In genomic region chr3:36165509-36165908, GRCh38 we compare ENCODE assay signal across 16 cellular contexts.
DNase-seq lines count a peak whose midpoint lies in the region; ATAC-seq, FAIRE-seq and TF ChIP-seq lines count a peak whose summit lies in the region.
"Had no signal": no experiment of that assay in that cellular context is flagged by ENCODE, and none has a peak within 500 bp of the region (broad histone marks: within the 10 kb centered on the region; RNA-seq: fewer than 3 reads in every experiment).

No MANE protein-coding gene starts in this region.

- H2BK15ac ChIP-seq in IMR-90 (ENCODE audit: low read depth, low read length), result no peak overlapping the region

- no peak overlapping the region for H2AK9ac ChIP-seq in IMR-90 (replicated peaks; ENCODE audit: low read depth, low read length, poor library complexity)

- intact Hi-C loops in IMR-90 (cut with micrococcal nuclease), result no loop called here

- H2BK120ac ChIP-seq in IMR-90 (ENCODE audit: low read depth, low read length), result no peak overlapping the region

- H3F3A ChIP-seq in SK-N-SH (replicated peaks; ENCODE audit: insufficient read depth), result peaks cover 9% of the 10 kb centered on the region

- dilution Hi-C loops in IMR-90 (cut with HindIII; ENCODE audit: low sequenced_read_pairs, unreplicated experiment), result no loop called here

- H3K56ac ChIP-seq in IMR-90 (ENCODE audit: extremely low read depth, insufficient read depth, low read length), result no peak overlapping the region

- H3K4me3 ChIP-seq in SK-N-SH (ENCODE audit: low read depth in 2 of 2, low read length in 1 of 2) (no peak overlapping the region), IMR-90 (ENCODE audit: insufficient read depth, low read depth, low read length) (no peak overlapping the region)
- H3K4me3 ChIP-seq: BLaER1, GM12878, HAP-1 had no signal

- H2BK5ac ChIP-seq in IMR-90 (ENCODE audit: low read depth, low read length, poor library complexity, severe bottlenecking), result no peak overlapping the region

- H3K14ac ChIP-seq in IMR-90 (replicated peaks; ENCODE audit: low read depth, low read length), result no peak overlapping the region

- ATAC-seq in SK-N-SH treated with all-trans-retinoic acid at 6 μM for 48 hours (no peak), IMR-90 (ENCODE audit: low read depth) (no peak), foreskin keratinocyte (no peak), GM21526 (IDR thresholded peaks at IDR 0.05; ENCODE audit: low FRiP score, unreplicated experiment) (no peak)
- ATAC-seq: GM12878 had no signal

- no peaks in the 10 kb centered on the region for H3K79me1 ChIP-seq in IMR-90 (ENCODE audit: low read depth in 1 of 2, low read length in 2 of 2)

- H3K27me3 ChIP-seq in SK-N-SH (ENCODE audit: insufficient read depth), result no peaks in the 10 kb centered on the region
- H3K27me3 ChIP-seq in IMR-90 (ENCODE audit: control insufficient read depth, insufficient read depth, low read length), result no peaks in the 10 kb centered on the region
- H3K27me3 ChIP-seq in foreskin keratinocyte, result no peaks in the 10 kb centered on the region
- H3K27me3 ChIP-seq: BLaER1 had no signal

- H4K8ac ChIP-seq in IMR-90 (ENCODE audit: low read depth in 2 of 2, low read length in 2 of 2), result no peak overlapping the region

- H3K18ac ChIP-seq in IMR-90 (ENCODE audit: low read depth, low read length), result no peak overlapping the region

- H3K9me3 ChIP-seq in SK-N-SH (no peaks in the 10 kb centered on the region), IMR-90 (ENCODE audit: control insufficient read depth, insufficient read depth, low read length) (peaks cover 8% of the 10 kb centered on the region; the same call in 1 of the 2 replicates)
- H3K9me3 ChIP-seq: BLaER1, HAP-1 had no signal

- H3K9me1 ChIP-seq in IMR-90 (ENCODE audit: insufficient read depth, low read length), result no peaks in the 10 kb centered on the region

- H3K9ac ChIP-seq in SK-N-SH, result no peak overlapping the region
- no peak overlapping the region for H3K9ac ChIP-seq in IMR-90 (ENCODE audit: low read depth, low read length)
- H3K9ac ChIP-seq: BLaER1 had no signal

- H3K23ac ChIP-seq in IMR-90 (ENCODE audit: low read depth, low read length), result no peak overlapping the region

- H3K36me3 ChIP-seq in SK-N-SH (replicated peaks in 1 of 2; ENCODE audit: control insufficient read depth in 1 of 2, insufficient read depth in 2 of 2, low read length in 1 of 2), result no peaks in the 10 kb centered on the region
- no peaks in the 10 kb centered on the region for H3K36me3 ChIP-seq in IMR-90 (ENCODE audit: control insufficient read depth, insufficient read depth, low read length)
- H3K36me3 ChIP-seq: BLaER1, HAP-1 had no signal

- H2AK5ac ChIP-seq in IMR-90 (ENCODE audit: low read depth, low read length), result no peak overlapping the region

- H2BK20ac ChIP-seq in IMR-90 (ENCODE audit: low read depth, low read length), result no peak overlapping the region

- TF ChIP-seq POLR2A in IMR-90 (IDR thresholded peaks at IDR 0.05; ENCODE audit: low read depth, low read length), result no peak

- peak; percentile 4 for FAIRE-seq in RCC 7860 (lab: Jason Lieb, UNC)
- FAIRE-seq: GM12878 had no signal

- DNase-seq in SK-N-SH, result no peak
- no peak for DNase-seq in IMR-90
- DNase-seq in RCC 7860 (ENCODE audit: low spot score), result no peak
- DNase-seq in foreskin keratinocyte, result no peak
- no peak for DNase-seq in MV-4-11 (lab: John Stamatoyannopoulos, UW)
- DNase-seq in cerebellar cortex (ENCODE audit: low spot score), result no peak
- DNase-seq: Calu3; CD4-positive, alpha-beta memory T cell; DND-41; EL had no signal

- H2AFZ ChIP-seq in SK-N-SH (ENCODE audit: low read depth), result 0 out of 2 replicates have a peak overlapping the region, but pooled peaks have one; percentile 45
- no peak overlapping the region for H2AFZ ChIP-seq in IMR-90 (replicated peaks; ENCODE audit: low read length, poor library complexity)

- no peak for TF ChIP-seq EP300 in SK-N-SH (IDR thresholded peaks at IDR 0.05; ENCODE audit: borderline replicate concordance in 1 of 2, low read depth in 1 of 2, low read length in 1 of 2)

- TF ChIP-seq CTCF in SK-N-SH (IDR thresholded peaks at IDR 0.05) (no peak), IMR-90 (conservative IDR thresholded peaks at IDR 0.05; ENCODE audit: low read depth, low read length) (no peak), foreskin keratinocyte (conservative IDR thresholded peaks at IDR 0.05) (no peak)

- H4K20me1 ChIP-seq in SK-N-SH (ENCODE audit: insufficient read depth) (no peaks in the 10 kb centered on the region), IMR-90 (ENCODE audit: insufficient read depth, low read length) (no peaks in the 10 kb centered on the region)
- H4K20me1 ChIP-seq: BLaER1 had no signal

- no TSS peak for BruUV-seq in IMR-90 (replicated peaks; lab: Mats Ljungman, UMichigan)

- in situ Hi-C loops in IMR-90 (cut with MboI; ENCODE audit: low sequenced_read_pairs), result no loop called here

- 0 out of 4 replicates have a peak, but pooled peaks cover 0 to 6% of the 10 kb centered on the region in 2 experiments for H3K4me1 ChIP-seq in SK-N-SH (ENCODE audit: control insufficient read depth in 1 of 2, insufficient read depth in 2 of 2, low read depth in 1 of 2, low read length in 1 of 2)
- H3K4me1 ChIP-seq in IMR-90 (ENCODE audit: control insufficient read depth, insufficient read depth, low read length), result no peaks in the 10 kb centered on the region
- peaks cover 15% of the 10 kb centered on the region for H3K4me1 ChIP-seq in foreskin keratinocyte
- H3K4me1 ChIP-seq: BLaER1, HAP-1 had no signal

- no peak overlapping the region for H4K91ac ChIP-seq in IMR-90 (ENCODE audit: insufficient read depth, low read depth, low read length)

- CTCF ChIA-PET in SK-N-SH (lab: Yijun Ruan, JAX), result no interaction called here
- CTCF ChIA-PET in IMR-90 (lab: Yijun Ruan, JAX), result no interaction called here

- H3K27ac ChIP-seq in SK-N-SH (ENCODE audit: low read depth in 2 of 2, low read length in 1 of 2) (no peak overlapping the region; a peak in 1 of 4 replicates), IMR-90 (ENCODE audit: insufficient read depth, low read length) (no peak overlapping the region), foreskin keratinocyte (peak overlapping the region; percentile 84)
- H3K27ac ChIP-seq: 22Rv1, BLaER1 had no signal

- WGBS in SK-N-SH (ENCODE audit: low lambda C conversion rate), result 89% methylated on average over 1 of the region's 1 CpG
- no CpG with 5 or more reads among the region's 1 CpG for WGBS in IMR-90 (ENCODE audit: extremely low coverage in 2 of 2, insufficient read length in 1 of 2), 2 experiments

- H3K79me2 ChIP-seq in SK-N-SH (ENCODE audit: insufficient read depth), result no peaks in the 10 kb centered on the region

- no peak overlapping the region for H4K5ac ChIP-seq in IMR-90 (ENCODE audit: low read depth, low read length)

- H3K4me2 ChIP-seq in SK-N-SH, result no peak overlapping the region
- H3K4me2 ChIP-seq in IMR-90 (ENCODE audit: low read depth, low read length), result no peak overlapping the region
- H3K4me2 ChIP-seq: BLaER1 had no signal

- POLR2A ChIA-PET in SK-N-SH (lab: Yijun Ruan, JAX) (no interaction called here), IMR-90 (lab: Charles Lee; ENCODE audit: unreplicated experiment) (no interaction called here)

- H3K4ac ChIP-seq in IMR-90 (ENCODE audit: low read depth, low read length), result no peak overlapping the region

- no peaks in the 10 kb centered on the region for H3K9me2 ChIP-seq in SK-N-SH

- TF ChIP-seq RAD21 in SK-N-SH (IDR thresholded peaks at IDR 0.05; ENCODE audit: low read length) (no peak), IMR-90 (IDR thresholded peaks at IDR 0.05; ENCODE audit: low read length) (no peak)

TF ChIP-seq in SK-N-SH, 30 proteins besides CTCF, POLR2A, EP300 and RAD21 (continues in another document):
- no peak for TF ChIP-seq JUND (IDR thresholded peaks at IDR 0.05)
- TF ChIP-seq SMC3 (IDR thresholded peaks at IDR 0.05; ENCODE audit: low read depth, low read length), result no peak
- no peak for TF ChIP-seq MXI1 (IDR thresholded peaks at IDR 0.05; ENCODE audit: low read depth, low read length)
- TF ChIP-seq TEAD4 (IDR thresholded peaks at IDR 0.05; ENCODE audit: borderline replicate concordance, insufficient read depth), result no peak
- TF ChIP-seq, protein P1, sequence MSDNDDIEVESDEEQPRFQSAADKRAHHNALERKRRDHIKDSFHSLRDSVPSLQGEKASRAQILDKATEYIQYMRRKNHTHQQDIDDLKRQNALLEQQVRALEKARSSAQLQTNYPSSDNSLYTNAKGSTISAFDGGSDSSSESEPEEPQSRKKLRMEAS (IDR thresholded peaks at IDR 0.05; ENCODE audit: low read depth), result no peak
- no peak for TF ChIP-seq TAF1 (IDR thresholded peaks at IDR 0.05; ENCODE audit: borderline replicate concordance, low read depth, low read length)

TF ChIP-seq in SK-N-SH treated with all-trans-retinoic acid at 6 μM for 48 hours, 23 proteins besides CTCF, POLR2A, EP300 and RAD21 (continues in another document):
- TF ChIP-seq ZNF8 (CRISPR knock-in tag; IDR thresholded peaks at IDR 0.05) (no peak), ISL1 (CRISPR knock-in tag; IDR thresholded peaks at IDR 0.05) (no peak), ZC3H10 (CRISPR knock-in tag; IDR thresholded peaks at IDR 0.05) (no peak), TCF4 (CRISPR knock-in tag; IDR thresholded peaks at IDR 0.05; ENCODE audit: borderline replicate concordance) (no peak), PPARA (CRISPR knock-in tag; IDR thresholded peaks at IDR 0.05; ENCODE audit: borderline replicate concordance) (no peak), SNAI2 (CRISPR knock-in tag; IDR thresholded peaks at IDR 0.05) (no peak), ZNF565 (CRISPR knock-in tag; conservative IDR thresholded peaks at IDR 0.05; ENCODE audit: low read depth) (no peak), ARNTL (CRISPR knock-in tag; IDR thresholded peaks at IDR 0.05; ENCODE audit: borderline replicate concordance, low read depth) (no peak), OSR1 (CRISPR knock-in tag; IDR thresholded peaks at IDR 0.05) (no peak), TOX (CRISPR knock-in tag; IDR thresholded peaks at IDR 0.05; ENCODE audit: borderline replicate concordance) (no peak), RARB (CRISPR knock-in tag; IDR thresholded peaks at IDR 0.05) (no peak)

TF ChIP-seq in IMR-90, 13 proteins besides CTCF, POLR2A, EP300 and RAD21:
- no peak for TF ChIP-seq RFX5 (IDR thresholded peaks at IDR 0.05; ENCODE audit: low read depth, low read length)
- TF ChIP-seq FOS (IDR thresholded peaks at IDR 0.05; ENCODE audit: low read depth, low read length), result no peak
- no peak for TF ChIP-seq NFE2L2 (IDR thresholded peaks at IDR 0.05; ENCODE audit: low read depth, low read length)
- peak; percentile 74 for TF ChIP-seq MAFK (IDR thresholded peaks at IDR 0.05; ENCODE audit: low read depth, low read length)
- TF ChIP-seq, protein P2, sequence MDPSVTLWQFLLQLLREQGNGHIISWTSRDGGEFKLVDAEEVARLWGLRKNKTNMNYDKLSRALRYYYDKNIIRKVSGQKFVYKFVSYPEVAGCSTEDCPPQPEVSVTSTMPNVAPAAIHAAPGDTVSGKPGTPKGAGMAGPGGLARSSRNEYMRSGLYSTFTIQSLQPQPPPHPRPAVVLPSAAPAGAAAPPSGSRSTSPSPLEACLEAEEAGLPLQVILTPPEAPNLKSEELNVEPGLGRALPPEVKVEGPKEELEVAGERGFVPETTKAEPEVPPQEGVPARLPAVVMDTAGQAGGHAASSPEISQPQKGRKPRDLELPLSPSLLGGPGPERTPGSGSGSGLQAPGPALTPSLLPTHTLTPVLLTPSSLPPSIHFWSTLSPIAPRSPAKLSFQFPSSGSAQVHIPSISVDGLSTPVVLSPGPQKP (IDR thresholded peaks at IDR 0.05; ENCODE audit: borderline replicate concordance, low read depth, low read length), result no peak
